In genomic region chrX:101803451-101803850, GRCh38 we compare ENCODE assay signal across 1 cellular context.
TF ChIP-seq lines count a peak whose summit lies in the region.

No MANE protein-coding gene starts in this region.

TF ChIP-seq in H1, 55 proteins besides CTCF, POLR2A, EP300 and RAD21 (continued from another document):
- TF ChIP-seq CHD7 (IDR thresholded peaks at IDR 0.05; ENCODE audit: insufficient replicate concordance, low read length) (no peak), TAF1 (IDR thresholded peaks at IDR 0.05; ENCODE audit: low read depth, low read length) (no peak), FOSL1 (IDR thresholded peaks at IDR 0.05; ENCODE audit: insufficient read depth, low read depth, low read length) (no peak), EZH2 (IDR thresholded peaks at IDR 0.05; ENCODE audit: low read depth, low read length, severe bottlenecking) (no peak), SP4 (IDR thresholded peaks at IDR 0.05; ENCODE audit: low read length) (no peak), HDAC2 (IDR thresholded peaks at IDR 0.05; ENCODE audit: borderline replicate concordance in 1 of 2, low read depth in 2 of 2, low read length in 2 of 2) (no peak), NRF1 (IDR thresholded peaks at IDR 0.05; ENCODE audit: low read depth, low read length) (no peak)
- TF ChIP-seq, protein P1, sequence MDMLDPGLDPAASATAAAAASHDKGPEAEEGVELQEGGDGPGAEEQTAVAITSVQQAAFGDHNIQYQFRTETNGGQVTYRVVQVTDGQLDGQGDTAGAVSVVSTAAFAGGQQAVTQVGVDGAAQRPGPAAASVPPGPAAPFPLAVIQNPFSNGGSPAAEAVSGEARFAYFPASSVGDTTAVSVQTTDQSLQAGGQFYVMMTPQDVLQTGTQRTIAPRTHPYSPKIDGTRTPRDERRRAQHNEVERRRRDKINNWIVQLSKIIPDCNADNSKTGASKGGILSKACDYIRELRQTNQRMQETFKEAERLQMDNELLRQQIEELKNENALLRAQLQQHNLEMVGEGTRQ (IDR thresholded peaks at IDR 0.05; ENCODE audit: low read length), result no peak
TF ChIP-seq in H1: peak in this region for 0.
